In the genomic region with DNA sequence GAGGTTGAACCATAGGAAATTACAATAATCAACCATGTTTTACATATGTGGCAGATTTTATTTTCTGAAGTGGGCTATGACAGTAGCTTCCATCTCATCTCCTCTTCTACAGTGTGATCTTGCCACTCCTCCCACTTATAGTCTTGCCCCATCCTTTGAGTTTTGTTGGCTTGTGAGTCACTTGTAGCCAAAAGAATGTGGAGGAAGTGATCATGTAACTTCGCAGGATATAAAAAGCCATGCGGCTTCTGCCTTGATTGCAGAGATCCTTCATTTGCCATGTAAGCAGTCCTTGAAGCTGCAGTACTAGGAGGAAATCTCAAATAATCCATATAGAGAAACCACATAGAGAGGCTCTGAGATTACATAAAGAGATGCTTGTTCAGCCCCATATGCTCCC, we compare ENCODE assay signal across 13 cellular contexts.
"Had no signal": no experiment of that assay in that cellular context is flagged by ENCODE, and none has a peak within 500 bp of the region (broad histone marks: within the 10 kb centered on the region; RNA-seq: fewer than 3 reads in every experiment).

No MANE protein-coding gene starts in this region.

- DNase-seq: activated CD4-positive, CD25-positive, alpha-beta regulatory T cell treated with anti-CD3 and anti-CD28 coated beads, Interleukin-2, amount 50 U/mL, for 72 hours; activated naive CD8-positive, alpha-beta T cell treated with anti-CD3 and anti-CD28 coated beads, Interleukin-2, amount 10 ng/mL, durations not matched to agents 7 days and 5 days; heart right ventricle; mucosa of descending colon; naive thymus-derived CD4-positive, alpha-beta T cell; ovary; sigmoid colon; stimulated activated CD4-positive, alpha-beta T cell treated with anti-CD3 and anti-CD28 coated beads, Interleukin-12 subunit alpha, Interleukin-12 subunit beta, amount 100 ng/mL, for 4 hours; stimulated activated CD4-positive, alpha-beta T cell treated with anti-CD3 and anti-CD28 coated beads, Interleukin-2, amount 100 ng/mL, for 48 hours; stimulated activated naive B cell treated with anti-CD40 and anti-IgM and Interleukin-4, amounts not matched to agents 10 μg/mL and 1 μg/mL and 100 μg/mL, for 72 hours; T-helper 9 cell; tibial artery had no signal

- H3K4me1 ChIP-seq: gastroesophageal sphincter, heart right ventricle, sigmoid colon, tibial artery had no signal

- H3K27ac ChIP-seq: gastroesophageal sphincter, heart right ventricle, ovary, sigmoid colon, tibial artery had no signal

- H3K27me3 ChIP-seq: gastroesophageal sphincter, heart right ventricle, ovary, sigmoid colon, tibial artery had no signal

- H3K36me3 ChIP-seq: ovary, sigmoid colon had no signal

- H3K4me3 ChIP-seq: gastroesophageal sphincter, heart right ventricle, mucosa of descending colon, ovary, sigmoid colon, tibial artery had no signal

- ATAC-seq: gastroesophageal sphincter; heart right ventricle; mucosa of descending colon; naive thymus-derived CD4-positive, alpha-beta T cell; stimulated activated naive B cell treated with anti-CD40 and anti-IgM and Interleukin-4, amounts not matched to agents 10 μg/mL and 1 μg/mL and 100 μg/mL, for 72 hours had no signal
